22 cellular contexts compared by ENCODE assay signal in the genomic region with DNA sequence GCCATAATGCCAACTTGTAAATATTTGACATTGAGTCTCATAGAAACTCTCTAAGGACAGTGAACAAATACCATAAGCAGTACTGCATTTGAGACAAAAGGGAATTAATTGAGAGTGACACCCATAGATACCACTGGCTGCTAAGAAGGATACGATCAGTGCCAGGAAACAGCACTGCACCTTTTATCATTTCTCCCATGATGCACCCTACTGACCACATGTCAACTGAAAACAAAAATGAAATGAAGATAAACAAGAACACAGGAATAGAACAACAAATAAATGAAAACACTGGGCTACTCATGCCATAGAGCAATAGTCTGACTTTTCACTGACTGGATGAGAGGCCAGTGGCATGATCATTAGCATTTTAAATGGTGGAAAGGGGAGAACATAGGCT.
"Had no signal": no experiment of that assay in that cellular context is flagged by ENCODE, and none has a peak within 500 bp of the region (broad histone marks: within the 10 kb centered on the region; RNA-seq: fewer than 3 reads in every experiment).

No MANE protein-coding gene starts in this region.

- H3K4me2 ChIP-seq: SK-N-SH had no signal

- DNase-seq: MM.1S, NCI-H1048, NCI-H1105, NCI-H1417, NCI-H1436 treated with DMSO at 0.1 percent for 48 hours, NCI-H1694, NCI-H187 treated with DMSO at 0.1 percent for 48 hours, NCI-H2029 treated with DMSO at 0.1 percent for 48 hours, NCI-H2171 treated with DMSO at 0.1 percent for 48 hours, NCI-H345, NCI-H446 treated with DMSO at 0.1 percent for 48 hours, NCI-H510A treated with DMSO at 0.1 percent for 48 hours, NCI-H526, NCI-H748 treated with DMSO at 0.1 percent for 48 hours, PC-3, SHP77, SK-N-SH, SW 1271, T-cell had no signal

- H3K9me3 ChIP-seq: SK-N-SH had no signal

- ATAC-seq: HepG2, Panc1, PC-3, T-cell had no signal

- H3K27ac ChIP-seq: RWPE1 had no signal

- H3K9ac ChIP-seq: SK-N-SH had no signal
